Comparison of ENCODE assay signal across 8 cellular contexts in the genomic region with DNA sequence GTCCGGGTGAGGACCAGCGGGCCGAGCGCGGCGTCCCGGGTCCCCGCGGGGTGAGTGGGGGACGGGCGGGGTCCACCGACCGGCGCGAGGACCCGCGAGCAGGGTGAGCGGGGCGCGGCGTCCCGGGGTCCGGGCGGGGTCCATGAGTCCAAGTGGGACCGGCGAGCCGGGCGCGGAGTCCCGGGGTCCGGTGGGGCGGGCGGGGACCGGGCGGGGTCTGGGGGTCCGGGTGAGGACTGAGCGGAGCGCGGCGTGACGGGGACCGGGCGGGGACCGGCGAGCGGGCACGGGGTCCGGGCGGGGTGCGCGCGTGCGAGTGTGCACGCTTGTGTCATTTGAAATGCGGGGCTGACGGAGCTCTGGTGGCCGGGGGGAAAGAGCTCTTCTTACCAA. TPM values are rescaled to one million over a fixed set of nuclear protein-coding genes. Genes with fewer than 3 reads are reported as not detected.
DNase-seq lines count a peak whose midpoint lies in the region; ATAC-seq and TF ChIP-seq lines count a peak whose summit lies in the region.

No MANE protein-coding gene starts in this region.

- H3K4me3 Mint-ChIP-seq in T-helper 17 cell (peak overlapping the region; percentile 86), osteocyte (ENCODE audit: unreplicated experiment) (peak overlapping the region; percentile 72)

- DNase-seq in T-helper 17 cell: peak in 1 of 3 donors; percentile 16
- DNase-seq in esophagus muscularis mucosa (ENCODE audit: extremely low spot score): no peak
- no peak for DNase-seq in osteocyte (ENCODE audit: extremely low spot score, unreplicated experiment)
- DNase-seq in effector CD8-positive, alpha-beta T cell (lab: John Stamatoyannopoulos, UW): no peak
- no peak for DNase-seq in AML-193 (lab: John Stamatoyannopoulos, UW)
- DNase-seq in RKO (ENCODE audit: low spot score): no peak

- peaks cover 29 to 63% (median 49%) of the 10 kb centered on the region in 4 donors for H3K4me1 ChIP-seq in esophagus muscularis mucosa

- ATAC-seq in GM19328 (IDR thresholded peaks at IDR 0.05; ENCODE audit: unreplicated experiment) (peak; percentile 9), T-helper 17 cell (no peak), HG02588 (IDR thresholded peaks at IDR 0.05; ENCODE audit: unreplicated experiment) (no peak)

- TF ChIP-seq POLR2A in esophagus muscularis mucosa (IDR thresholded peaks at IDR 0.05; ENCODE audit: low read depth): no peak

- H3K4me1 Mint-ChIP-seq in T-helper 17 cell (peaks cover 7% of the 10 kb centered on the region), osteocyte (ENCODE audit: unreplicated experiment) (peaks cover 13% of the 10 kb centered on the region)

- peak overlapping the region; percentile 84 to 95 (median 92) for H3K4me3 ChIP-seq in esophagus muscularis mucosa

- H3K9me3 ChIP-seq in T-helper 17 cell (ENCODE audit: control insufficient read depth, low read length, poor library complexity, severe bottlenecking) (no peaks in the 10 kb centered on the region), esophagus muscularis mucosa (no peaks in the 10 kb centered on the region)

- peak overlapping the region; percentile 86 to 93 (median 90) for H3K27ac ChIP-seq in esophagus muscularis mucosa (replicated peaks in 1 of 4)

- intact Hi-C loops in esophagus muscularis mucosa (cut with DNase I): loop anchor here (5.0 to 10.0 kb wide), 3 partner anchors 104 to 224 kb away; no protein-coding TSS in a partner anchor

- TF ChIP-seq EP300 in esophagus muscularis mucosa (IDR thresholded peaks at IDR 0.05): no peak

- no peaks in the 10 kb centered on the region for H3K27me3 ChIP-seq in esophagus muscularis mucosa

- H3K27ac Mint-ChIP-seq in T-helper 17 cell (no peak overlapping the region), osteocyte (ENCODE audit: unreplicated experiment) (peak overlapping the region; percentile 79)

- 0% methylated on average over 3 of the region's 57 CpGs for WGBS in esophagus muscularis mucosa

- peaks cover 78% of the 10 kb centered on the region for H3K27me3 Mint-ChIP-seq in T-helper 17 cell
- H3K27me3 Mint-ChIP-seq in osteocyte (ENCODE audit: unreplicated experiment): peaks cover 8% of the 10 kb centered on the region

- no peaks in the 10 kb centered on the region for H3K9me3 Mint-ChIP-seq in osteocyte (ENCODE audit: unreplicated experiment)

- no peaks in the 10 kb centered on the region for H3K36me3 ChIP-seq in esophagus muscularis mucosa

- peaks cover 2% of the 10 kb centered on the region for H3K36me3 Mint-ChIP-seq in T-helper 17 cell (ENCODE audit: low read depth)
- H3K36me3 Mint-ChIP-seq in osteocyte (ENCODE audit: unreplicated experiment): no peaks in the 10 kb centered on the region

- TF ChIP-seq CTCF in esophagus muscularis mucosa (IDR thresholded peaks at IDR 0.05): no peak
- TF ChIP-seq CTCF in osteocyte (IDR thresholded peaks at IDR 0.05): no peak

RNA-seq across cellular contexts. Expression of gene CELF2, which starts 0.8 kb away (rescaled TPM):
- total RNA-seq in T-helper 17 cell: 100 to 1,000 TPM; 201 to 202 TPM
- 100 to 1,000 TPM in 3 of 4 donors, 10 to 100 TPM in 1; 81.8 to 128 (median 104) TPM for total RNA-seq in esophagus muscularis mucosa
- total RNA-seq in osteocyte: 33.8 and 35.8 TPM in 2 replicates
